In genomic region chr16:67659675-67660563, GRCh38 we compare ENCODE assay signal across 8 cellular contexts. TPM values are rescaled to one million over a fixed set of nuclear protein-coding genes. Genes with fewer than 3 reads are reported as not detected.
DNase-seq lines count a peak whose midpoint lies in the region; ATAC-seq and TF ChIP-seq lines count a peak whose summit lies in the region.

TSS of gene ACD (minus strand) at chr16:67660260. CDS start at chr16:67660220, 40 bp downstream.

- peak within 1 kb of the TSS; percentile 79 for H3K4me3 ChIP-seq in kidney epithelial cell (ENCODE audit: low read depth, low read length)

- peak; percentile 64 for DNase-seq in AG09319 (ENCODE audit: extremely low read depth, low read depth)
- peak; percentile 55 to 91 for DNase-seq in NCI-H446 (lab: John Stamatoyannopoulos, UW)
- peak; percentile 90 to 93 for DNase-seq in activated CD4-positive, alpha-beta T cell treated with anti-CD3 and anti-CD28 coated beads for 24 hours (ENCODE audit: low read depth in 2 of 2)
- peak; percentile 98 for DNase-seq in cerebellum (ENCODE audit: low spot score)
- DNase-seq in kidney epithelial cell (ENCODE audit: low read depth), result peak; percentile 51
- peak; percentile 84 to 92 for DNase-seq in stimulated activated CD4-positive, alpha-beta T cell treated with anti-CD3 and anti-CD28 coated beads, Interleukin-15, amount 100 ng/mL, for 48 hours (ENCODE audit: low read depth in 2 of 2)

- TF ChIP-seq CTCF in AG09319 (IDR thresholded peaks at IDR 0.05; ENCODE audit: low read depth, low read length) (no peak; the same call in 1 of the 2 replicates), kidney epithelial cell (IDR thresholded peaks at IDR 0.05; ENCODE audit: insufficient read depth, low read length, poor library complexity, severe bottlenecking) (no peak)

- peaks cover 2% of the 10 kb centered on the region for H3K36me3 ChIP-seq in kidney epithelial cell (ENCODE audit: control insufficient read depth, insufficient read depth, low read length)

- H3K27me3 ChIP-seq in kidney epithelial cell (ENCODE audit: control insufficient read depth, insufficient read depth, low read length), result peaks cover under 1% of the 10 kb centered on the region

- ATAC-seq in GM18873 (IDR thresholded peaks at IDR 0.05; ENCODE audit: low FRiP score, unreplicated experiment) (peak; percentile 42), HG03135 (IDR thresholded peaks at IDR 0.05; ENCODE audit: unreplicated experiment) (peak; percentile 47)

RNA-seq across cellular contexts. Expression of gene ACD, which starts in this region (rescaled TPM):
- total RNA-seq in cerebellum (17.7 TPM), kidney epithelial cell (29.1 and 36.4 TPM in 2 replicates)

Comparison
In these comparisons a context has a peak if more than half of its experiments do, and no peak if none do; other contexts are left out.
1. Peak in every context shown above with its lines: DNase-seq, ATAC-seq and H3K4me3 ChIP-seq.